Comparison of ENCODE assay signal across 19 cellular contexts in the genomic region with DNA sequence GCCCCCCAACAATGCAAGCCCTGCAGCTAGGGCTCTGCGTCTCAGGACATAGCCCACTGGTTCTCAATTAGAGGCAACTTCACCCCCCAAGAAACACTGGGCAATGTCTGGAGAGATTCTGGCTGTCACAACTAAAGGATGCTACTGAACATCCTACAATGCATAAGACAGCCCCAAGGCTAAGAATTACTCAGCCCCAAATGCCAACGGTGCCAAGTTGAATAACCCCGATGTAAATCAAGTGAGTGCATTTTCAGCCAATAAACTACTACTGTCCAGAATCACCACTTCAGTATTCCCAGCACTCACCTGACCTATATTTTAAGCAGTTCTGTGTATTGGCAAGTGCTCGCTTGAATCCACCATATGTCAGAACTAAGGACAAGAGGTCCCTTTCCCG. TPM values are rescaled to one million over a fixed set of nuclear protein-coding genes. Genes with fewer than 3 reads are reported as not detected.
"Had no signal": no experiment of that assay in that cellular context is flagged by ENCODE, and none has a peak within 500 bp of the region (broad histone marks: within the 10 kb centered on the region; RNA-seq: fewer than 3 reads in every experiment).

No MANE protein-coding gene starts in this region.

- H3K27ac Mint-ChIP-seq: activated T-helper 17 cell treated with anti-CD3 and anti-CD28 coated beads, Interleukin-2, amount 50 U/mL, for 72 hours; effector memory CD8-positive, alpha-beta T cell; mesothelial cell of epicardium; neural progenitor cell; stimulated activated naive CD8-positive, alpha-beta T cell treated with anti-CD3 and anti-CD28 coated beads, Interleukin-15, amount 100 ng/mL, for 72 hours had no signal

- H3K4me1 Mint-ChIP-seq: activated T-helper 17 cell treated with anti-CD3 and anti-CD28 coated beads, Interleukin-2, amount 50 U/mL, for 72 hours had no signal

- H3K36me3 ChIP-seq: neural progenitor cell, ovary, sigmoid colon had no signal

- H3K4me3 Mint-ChIP-seq: activated T-helper 17 cell treated with anti-CD3 and anti-CD28 coated beads, Interleukin-2, amount 50 U/mL, for 72 hours; effector memory CD8-positive, alpha-beta T cell; mesothelial cell of epicardium had no signal

- H3K9me3 ChIP-seq: ovary, sigmoid colon, testis, upper lobe of right lung had no signal

- ATAC-seq: activated CD4-positive, CD25-positive, alpha-beta regulatory T cell treated with anti-CD3 and anti-CD28 coated beads, Interleukin-2, amount 50 U/mL, for 24 hours; activated T-helper 17 cell treated with anti-CD3 and anti-CD28 coated beads, Interleukin-2, amount 50 U/mL, for 72 hours; effector memory CD8-positive, alpha-beta T cell; stimulated activated naive CD8-positive, alpha-beta T cell treated with anti-CD3 and anti-CD28 coated beads, Interleukin-15, amount 100 ng/mL, for 72 hours; upper lobe of right lung had no signal

- H2AFZ ChIP-seq: neural progenitor cell had no signal

- H3K36me3 Mint-ChIP-seq: neural progenitor cell had no signal

- H3K27me3 ChIP-seq: ovary, testis had no signal

- H3K4me1 ChIP-seq: testis had no signal

- H3K9ac ChIP-seq: neural progenitor cell had no signal

- DNase-seq: activated naive CD4-positive, alpha-beta T cell treated with Interleukin-2 at 50 U/mL for 16 hours; activated T-cell treated with anti-CD3 and anti-CD28 coated beads for 4 hours; anterior cingulate cortex; dermis blood vessel endothelial cell; effector memory CD8-positive, alpha-beta T cell; head of caudate nucleus; ovary; sigmoid colon; stimulated activated CD4-positive, alpha-beta T cell treated with anti-CD3 and anti-CD28 coated beads, Interleukin-1b, Interleukin-23, amount 100 ng/mL, for 48 hours; stimulated activated naive CD8-positive, alpha-beta T cell treated with anti-CD3 and anti-CD28 coated beads, Interleukin-15, amount 100 ng/mL, for 72 hours; testis; upper lobe of right lung had no signal

- H3K4me3 ChIP-seq: lung, neural progenitor cell, ovary, sigmoid colon, testis, upper lobe of right lung had no signal

- H3K27ac ChIP-seq: neural progenitor cell, ovary, sigmoid colon, testis, upper lobe of right lung had no signal

- H3K9me3 Mint-ChIP-seq: activated T-helper 17 cell treated with anti-CD3 and anti-CD28 coated beads, Interleukin-2, amount 50 U/mL, for 72 hours; effector memory CD8-positive, alpha-beta T cell; mesothelial cell of epicardium; neural progenitor cell; stimulated activated naive CD8-positive, alpha-beta T cell treated with anti-CD3 and anti-CD28 coated beads, Interleukin-15, amount 100 ng/mL, for 72 hours had no signal

RNA-seq across cellular contexts. Expression of a gene that starts 6.9 kb away (rescaled TPM):
- total RNA-seq: frontal cortex; T-helper 2 cell treated with Interferon-gamma antibody and Interleukin-4, amounts not matched to agents 100 ng/mL and 5 ng/mL, for 36 hours had no signal
